ENCODE assay signal across 25 cellular contexts in genomic region chr6:14423330-14423729, GRCh38.
DNase-seq lines count a peak whose midpoint lies in the region; ATAC-seq and TF ChIP-seq lines count a peak whose summit lies in the region.
"Had no signal": no experiment of that assay in that cellular context is flagged by ENCODE, and none has a peak within 500 bp of the region (broad histone marks: within the 10 kb centered on the region; RNA-seq: fewer than 3 reads in every experiment).

No MANE protein-coding gene starts in this region.

- peaks cover 0 to under 1% (median 0%) of the 10 kb centered on the region in 11 donors for H3K9me3 ChIP-seq in heart right ventricle
- H3K9me3 ChIP-seq: BE2C, lower lobe of right lung, sigmoid colon, upper lobe of left lung had no signal

- peak overlapping the region in 6 of 10 donors; percentile 22 to 75 (median 60) for H3K27ac ChIP-seq in heart right ventricle
- H3K27ac ChIP-seq: GM23248, lower lobe of right lung, sigmoid colon, upper lobe of left lung had no signal

- no peak overlapping the region for H3K4me3 Mint-ChIP-seq in activated CD4-positive, alpha-beta T cell treated with anti-CD3 and anti-CD28 coated beads for 36 hours
- H3K4me3 Mint-ChIP-seq in activated T-helper 17 cell treated with anti-CD3 and anti-CD28 coated beads, Interleukin-2, amount 50 U/mL, for 72 hours: peak overlapping the region; percentile 68
- H3K4me3 Mint-ChIP-seq in chondrocyte (ENCODE audit: unreplicated experiment): no peak overlapping the region
- H3K4me3 Mint-ChIP-seq: activated naive CD8-positive, alpha-beta T cell had no signal

- no peak for ATAC-seq in activated CD4-positive, alpha-beta T cell treated with anti-CD3 and anti-CD28 coated beads for 36 hours
- no peak for ATAC-seq in activated T-helper 17 cell treated with anti-CD3 and anti-CD28 coated beads, Interleukin-2, amount 50 U/mL, for 72 hours (replicated peaks)
- peak; percentile 91 to 98 (median 94) for ATAC-seq in heart right ventricle
- ATAC-seq in HG03439 (IDR thresholded peaks at IDR 0.05; ENCODE audit: unreplicated experiment): no peak
- ATAC-seq: lower lobe of right lung had no signal

- DNase-seq in activated CD4-positive, alpha-beta T cell treated with anti-CD3 and anti-CD28 coated beads for 36 hours: no peak
- DNase-seq in activated CD4-positive, alpha-beta T cell treated with anti-CD3 and anti-CD28 coated beads, Interleukin-2, amount 50 U/mL, for 4 hours: no peak
- DNase-seq in heart right ventricle (peak in 1 of 2 donors; percentile 75), skeletal muscle cell (ENCODE audit: low read depth) (peak; percentile 83), AG08396 (ENCODE audit: low spot score) (no peak), chondrocyte (ENCODE audit: low spot score) (no peak)
- DNase-seq: 8988T; activated CD4-positive, alpha-beta T cell treated with anti-CD3 and anti-CD28 coated beads, Interleukin-2, amount 50 U/mL, for 1 hour; BE2C; dermis blood vessel endothelial cell; glutamatergic neuron; GM23248; lower lobe of right lung; NCI-H187; NCI-H446; NK-92 treated with Interleukin-12 subunit alpha and Interleukin-12 subunit beta, amount 100 ng/mL, for 24 hours; RPMI8226; sigmoid colon; stimulated activated CD4-positive, alpha-beta T cell treated with anti-CD3 and anti-CD28 coated beads, Interleukin-1b, Interleukin-23, amount 100 ng/mL, for 48 hours; stimulated activated naive CD8-positive, alpha-beta T cell treated with anti-CD3 and anti-CD28 coated beads, Interleukin-15, Interleukin-2, amounts not matched to agents 100 U/mL and 50 U/mL, for 24 hours; SW 1271; upper lobe of left lung had no signal

- H3K27ac Mint-ChIP-seq in activated CD4-positive, alpha-beta T cell treated with anti-CD3 and anti-CD28 coated beads for 36 hours: peak overlapping the region; percentile 96
- peak overlapping the region; percentile 56 for H3K27ac Mint-ChIP-seq in activated T-helper 17 cell treated with anti-CD3 and anti-CD28 coated beads, Interleukin-2, amount 50 U/mL, for 72 hours
- no peak overlapping the region for H3K27ac Mint-ChIP-seq in chondrocyte (ENCODE audit: unreplicated experiment)

- CTCF ChIA-PET in activated CD4-positive, alpha-beta T cell treated with anti-CD3 and anti-CD28 coated beads for 36 hours (lab: Charles Lee): no interaction called here

- H3K9me3 Mint-ChIP-seq in activated CD4-positive, alpha-beta T cell treated with anti-CD3 and anti-CD28 coated beads for 36 hours (ENCODE audit: low read depth): peaks cover 6% of the 10 kb centered on the region
- H3K9me3 Mint-ChIP-seq in activated T-helper 17 cell treated with anti-CD3 and anti-CD28 coated beads, Interleukin-2, amount 50 U/mL, for 72 hours: peaks cover 3% of the 10 kb centered on the region
- H3K9me3 Mint-ChIP-seq in chondrocyte (ENCODE audit: low read depth): peaks cover 11% of the 10 kb centered on the region

- H3K4me1 Mint-ChIP-seq in activated CD4-positive, alpha-beta T cell treated with anti-CD3 and anti-CD28 coated beads for 36 hours: peaks cover 54% of the 10 kb centered on the region
- peaks cover 13% of the 10 kb centered on the region for H3K4me1 Mint-ChIP-seq in activated T-helper 17 cell treated with anti-CD3 and anti-CD28 coated beads, Interleukin-2, amount 50 U/mL, for 72 hours
- peaks cover 7% of the 10 kb centered on the region for H3K4me1 Mint-ChIP-seq in chondrocyte (ENCODE audit: low read depth)

- H3K36me3 ChIP-seq in heart right ventricle: no peaks in the 10 kb centered on the region
- H3K36me3 ChIP-seq: BE2C, lower lobe of right lung, sigmoid colon, upper lobe of left lung had no signal

- no peaks in the 10 kb centered on the region for H3K27me3 Mint-ChIP-seq in activated CD4-positive, alpha-beta T cell treated with anti-CD3 and anti-CD28 coated beads for 36 hours
- H3K27me3 Mint-ChIP-seq in activated T-helper 17 cell treated with anti-CD3 and anti-CD28 coated beads, Interleukin-2, amount 50 U/mL, for 72 hours: no peaks in the 10 kb centered on the region
- no peaks in the 10 kb centered on the region for H3K27me3 Mint-ChIP-seq in chondrocyte (ENCODE audit: low read depth)
- H3K27me3 Mint-ChIP-seq: activated naive CD8-positive, alpha-beta T cell had no signal

- TF ChIP-seq CTCF in heart right ventricle (IDR thresholded peaks at IDR 0.05) (no peak), chondrocyte (IDR thresholded peaks at IDR 0.05) (no peak)

- POLR2A ChIA-PET in activated CD4-positive, alpha-beta T cell treated with anti-CD3 and anti-CD28 coated beads for 36 hours (lab: Charles Lee): interaction anchor here (0.6 to 0.7 kb wide), 2 partner anchors 71 to 107 kb away, joined by 3 read pairs; no protein-coding TSS in a partner anchor

- no peaks in the 10 kb centered on the region for H3K27me3 ChIP-seq in heart right ventricle
- H3K27me3 ChIP-seq: BE2C, sigmoid colon, upper lobe of left lung had no signal

- H3K4me3 ChIP-seq in heart right ventricle (no peak overlapping the region), skeletal muscle cell (ENCODE audit: low read depth, low read length) (no peak overlapping the region)
- H3K4me3 ChIP-seq: GM23248, lower lobe of right lung, sigmoid colon, upper lobe of left lung had no signal

- H3K36me3 Mint-ChIP-seq in activated CD4-positive, alpha-beta T cell treated with anti-CD3 and anti-CD28 coated beads for 36 hours (ENCODE audit: low read depth): peaks cover 15% of the 10 kb centered on the region
- H3K36me3 Mint-ChIP-seq in activated T-helper 17 cell treated with anti-CD3 and anti-CD28 coated beads, Interleukin-2, amount 50 U/mL, for 72 hours (ENCODE audit: low read depth): no peaks in the 10 kb centered on the region
- no peaks in the 10 kb centered on the region for H3K36me3 Mint-ChIP-seq in chondrocyte (ENCODE audit: low read depth)
- H3K36me3 Mint-ChIP-seq: activated naive CD8-positive, alpha-beta T cell had no signal

- intact Hi-C loops in activated CD4-positive, alpha-beta T cell treated with anti-CD3 and anti-CD28 coated beads for 36 hours (cut with DNase I, micrococcal nuclease): loop anchor here (5.0 to 10.0 kb wide), 4 partner anchors 51 to 821 kb away; partner anchors contain the start of gene JARID2 (in 1 of the 2)
- intact Hi-C loops in heart right ventricle (cut with DNase I): loop anchor here in 3 of 10 donors (5.0 to 10.0 kb wide), 4 partner anchors 211 to 821 kb away; partner anchors contain the start of gene JARID2 (in 1 of the 3)

- H3K4me1 ChIP-seq in heart right ventricle: peaks cover 0 to 26% (median 8%) of the 10 kb centered on the region in 9 donors
- H3K4me1 ChIP-seq: BE2C, lower lobe of right lung, sigmoid colon, upper lobe of left lung had no signal

- 48 to 72% methylated on average over 5 of the region's 5 CpGs for WGBS in heart right ventricle, 2 donors

Comparison
In these comparisons a context has a peak if more than half of its experiments do, and no peak if none do; other contexts are left out.
1. ATAC-seq: peak in heart right ventricle (8 of 8); none in activated CD4-positive, alpha-beta T cell treated with anti-CD3 and anti-CD28 coated beads for 36 hours (single experiment), activated T-helper 17 cell treated with anti-CD3 and anti-CD28 coated beads, Interleukin-2, amount 50 U/mL, for 72 hours (single experiment) and HG03439 (single experiment).